ENCODE assay signal across 8 cellular contexts in genomic region chr4:165207016-165207430, GRCh38. TPM values are rescaled to one million over a fixed set of nuclear protein-coding genes. Genes with fewer than 3 reads are reported as not detected.
DNase-seq lines count a peak whose midpoint lies in the region; ATAC-seq and TF ChIP-seq lines count a peak whose summit lies in the region.

No MANE protein-coding gene starts in this region.

- peak overlapping the region; percentile 83 to 93 (median 93) for H3K4me3 Mint-ChIP-seq in T-cell
- H3K4me3 Mint-ChIP-seq in nephron: peak overlapping the region; percentile 84 to 91 (median 91)

- POLR2A ChIA-PET in T-cell (lab: Charles Lee): no interaction called here

- peak; percentile 18 for DNase-seq in DMS114 treated with DMSO at 0.1 percent for 48 hours (lab: John Stamatoyannopoulos, UW; ENCODE audit: unreplicated experiment)
- peak in 4 of 34 experiments; percentile 1 to 28 (median 4) for DNase-seq in T-cell
- no peak for DNase-seq in NCI-H2081 (lab: John Stamatoyannopoulos, UW)
- no peak for DNase-seq in NCI-H2107 (lab: John Stamatoyannopoulos, UW)

- no peak for TF ChIP-seq CTCF in nephron (IDR thresholded peaks at IDR 0.05; ENCODE audit: unreplicated experiment in 3 of 3)

- H3K27me3 Mint-ChIP-seq in T-cell: no peaks in the 10 kb centered on the region
- H3K27me3 Mint-ChIP-seq in nephron (ENCODE audit: low read depth): peaks cover 32% of the 10 kb centered on the region

- H3K36me3 Mint-ChIP-seq in T-cell (no peaks in the 10 kb centered on the region), nephron (ENCODE audit: low read depth) (no peaks in the 10 kb centered on the region)

- no peaks in the 10 kb centered on the region for H3K9me3 Mint-ChIP-seq in T-cell
- H3K9me3 Mint-ChIP-seq in nephron: no peaks in the 10 kb centered on the region

- H3K4me1 Mint-ChIP-seq in T-cell (peaks cover 67 to 71% (median 68%) of the 10 kb centered on the region in 3 donors), nephron (peaks cover 9% of the 10 kb centered on the region)

- peak overlapping the region; percentile 72 to 87 for H3K27ac Mint-ChIP-seq in T-cell
- peak overlapping the region; percentile 1 to 16 (median 10) for H3K27ac Mint-ChIP-seq in nephron

- ATAC-seq in GM19328 (IDR thresholded peaks at IDR 0.05; ENCODE audit: unreplicated experiment) (peak; percentile 34), HG03175 (IDR thresholded peaks at IDR 0.05; ENCODE audit: unreplicated experiment) (peak; percentile 31), T-cell (replicated peaks in 1 of 4) (peak; percentile 22 to 40 (median 33)), esophagus mucosa (peak; percentile 23)

- CTCF ChIA-PET in T-cell (lab: Charles Lee): no interaction called here

RNA-seq across cellular contexts. Expression of gene KLHL2, which starts 0.3 kb away (rescaled TPM):
- total RNA-seq in T-cell (10 to 100 TPM; 18.9 to 24.6 (median 21.1) TPM), esophagus mucosa (26.7 TPM)
